ENCODE assay signal across 14 cellular contexts in the genomic region with DNA sequence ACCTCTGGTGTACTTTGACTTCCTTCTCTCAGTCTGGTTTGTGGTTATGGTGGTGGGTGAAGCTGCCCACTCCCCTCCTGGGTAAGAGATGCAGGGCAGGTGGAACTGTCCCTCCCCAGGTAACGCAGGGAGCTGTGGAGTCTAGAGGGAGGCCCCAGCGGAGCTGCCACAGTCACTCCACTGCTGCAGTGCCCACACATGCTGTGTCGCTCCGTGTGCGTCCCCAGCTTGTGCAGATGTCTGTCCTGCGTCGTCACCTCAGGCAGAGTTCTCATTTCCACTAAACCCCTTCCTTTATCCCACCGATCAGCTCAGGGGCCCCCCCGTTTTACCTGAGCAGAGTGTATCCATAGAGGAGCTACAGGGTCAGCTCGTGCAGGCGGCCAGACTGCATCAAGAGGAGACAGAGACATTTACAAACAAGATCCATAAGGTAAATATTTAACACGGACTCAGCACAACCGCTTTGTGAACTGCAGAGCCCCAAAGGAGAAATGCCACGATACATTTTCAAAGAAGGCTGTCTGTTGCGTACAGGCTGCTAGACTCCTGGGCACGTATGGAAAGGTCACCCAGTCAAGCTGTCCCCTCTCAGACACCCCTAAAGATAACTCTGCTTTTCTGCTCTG.
A peak's percentile ranks its signal among the peaks of the same experiment; 100 is the strongest.
DNase-seq lines count a peak whose midpoint lies in the region; ATAC-seq, FAIRE-seq and TF ChIP-seq lines count a peak whose summit lies in the region.
"Had no signal": no experiment of that assay in that cellular context is flagged by ENCODE, and none has a peak within 500 bp of the region (broad histone marks: within the 10 kb centered on the region; RNA-seq: fewer than 3 reads in every experiment).

No MANE protein-coding gene starts in this region.

- no peaks in the 10 kb centered on the region for H3K27me3 Mint-ChIP-seq in WTC11 (ENCODE audit: low read depth)
- H3K27me3 Mint-ChIP-seq in neural progenitor cell (ENCODE audit: insufficient read depth, low read depth) = no peaks in the 10 kb centered on the region
- H3K27me3 Mint-ChIP-seq in CD4-positive, alpha-beta T cell = peaks cover 9% of the 10 kb centered on the region

- peak; percentile 88 for ATAC-seq in HepG2
- ATAC-seq in right lobe of liver = no peak
- ATAC-seq in WTC11 = no peak
- no peak for ATAC-seq in CD4-positive, alpha-beta T cell (ENCODE audit: poor library complexity)

- H3K36me3 Mint-ChIP-seq in WTC11 = peaks cover 30% of the 10 kb centered on the region
- no peaks in the 10 kb centered on the region for H3K36me3 Mint-ChIP-seq in neural progenitor cell
- H3K36me3 Mint-ChIP-seq in CD4-positive, alpha-beta T cell (ENCODE audit: low read depth) = no peaks in the 10 kb centered on the region
- H3K36me3 Mint-ChIP-seq: CD4-positive, alpha-beta memory T cell had no signal

- intact Hi-C loops in HepG2 (cut with micrococcal nuclease; ENCODE audit: unreplicated experiment) (loop anchor here (10.0 kb wide), 1 partner anchor 88 kb away; a partner anchor contains a TSS), right lobe of liver (cut with DNase I) (no loop called here)
- intact Hi-C loops in CD4-positive, alpha-beta T cell (cut with DNase I, micrococcal nuclease) = no loop called here

- peaks cover 7% of the 10 kb centered on the region for H3F3A ChIP-seq in neural progenitor cell (ENCODE audit: low read depth)

- FAIRE-seq in HepG2 (lab: Jason Lieb, UNC) = peak; percentile 79

- no peak for TF ChIP-seq RAD21 in HepG2 (CRISPR knock-in tag; IDR thresholded peaks at IDR 0.05)

- POLR2A ChIA-PET in HepG2 (lab: Yijun Ruan, JAX) (no interaction called here), WTC11 (lab: Charles Lee) (no interaction called here)
- POLR2A ChIA-PET in CD4-positive, alpha-beta T cell (lab: Charles Lee) = no interaction called here

- BruUV-seq in HepG2 (replicated peaks; lab: Mats Ljungman, UMichigan) = no TSS peak

- peak overlapping the region; percentile 85 for H3K4me2 ChIP-seq in HepG2 (ENCODE audit: low read depth, low read length)
- peak overlapping the region; percentile 45 for H3K4me2 ChIP-seq in neural progenitor cell
- no peak overlapping the region for H3K4me2 ChIP-seq in osteoblast (ENCODE audit: insufficient read depth, low read length)

- peak overlapping the region; percentile 46 to 58 (median 48) for H3K4me3 ChIP-seq in HepG2 (replicated peaks in 1 of 3; ENCODE audit: insufficient read depth in 1 of 3, low read depth in 2 of 3, low read length in 3 of 3)
- no peak overlapping the region for H3K4me3 ChIP-seq in right lobe of liver
- H3K4me3 ChIP-seq in neural progenitor cell = no peak overlapping the region
- no peak overlapping the region for H3K4me3 ChIP-seq in osteoblast (ENCODE audit: insufficient read depth, low read length)

- 0 out of 4 replicates have a peak, but pooled peaks of 1 of the 2 experiments have one; percentile 24 for TF ChIP-seq POLR2A in HepG2 (IDR thresholded peaks at IDR 0.05; ENCODE audit: insufficient read depth in 1 of 2, low read depth in 2 of 2, low read length in 2 of 2)
- no peak for TF ChIP-seq POLR2A in right lobe of liver (IDR thresholded peaks at IDR 0.05)

- CTCF ChIA-PET in HepG2 (lab: Yijun Ruan, JAX; ENCODE audit: low intra/inter-chr PET ratio, low total read pairs) (no interaction called here), WTC11 (lab: Charles Lee) (interaction anchor here (1.4 to 1.6 kb wide), 2 partner anchors 86 to 96 kb away, joined by 3 to 5 read pairs; no protein-coding TSS in a partner anchor)
- CTCF ChIA-PET in CD4-positive, alpha-beta T cell (lab: Charles Lee) = no interaction called here

- in situ Hi-C loops in HepG2 (cut with HindIII; ENCODE audit: extremely low pct_ligation_motif_present, low pct_unique_long_range_greater_than_20kb) = loop anchor here (5.0 kb wide), 1 partner anchor 86 kb away; a partner anchor contains a TSS

- H3K27ac ChIP-seq in HepG2 (ENCODE audit: extremely low read length, insufficient read depth, low read length) (no peak overlapping the region), right lobe of liver (no peak overlapping the region), neural progenitor cell (peak overlapping the region; percentile 32), osteoblast (ENCODE audit: low read depth, low read length) (no peak overlapping the region)
- H3K27ac ChIP-seq in CD4-positive, alpha-beta T cell (ENCODE audit: low read depth, low read length) = no peak overlapping the region

- H3K79me2 ChIP-seq in HepG2 (ENCODE audit: insufficient read depth, low read length) (no peaks in the 10 kb centered on the region), neural progenitor cell (ENCODE audit: low read depth) (no peaks in the 10 kb centered on the region), osteoblast (ENCODE audit: insufficient read depth, low read length) (no peaks in the 10 kb centered on the region)

- H3K27me3 ChIP-seq in HepG2 (ENCODE audit: control insufficient read depth in 1 of 2, insufficient read depth in 2 of 2, low read length in 2 of 2) = no peaks in the 10 kb centered on the region
- no peaks in the 10 kb centered on the region for H3K27me3 ChIP-seq in right lobe of liver
- no peaks in the 10 kb centered on the region for H3K27me3 ChIP-seq in neural progenitor cell
- H3K27me3 ChIP-seq in CD4-positive, alpha-beta T cell (ENCODE audit: control insufficient read depth, insufficient read depth, low read length) = no peaks in the 10 kb centered on the region
- no peaks in the 10 kb centered on the region for H3K27me3 ChIP-seq in osteoblast (ENCODE audit: insufficient read depth, low read length)

- H2AFZ ChIP-seq in HepG2 (ENCODE audit: low read length) (no peak overlapping the region), neural progenitor cell (replicated peaks) (no peak overlapping the region), osteoblast (ENCODE audit: low read length) (no peak overlapping the region)

- peak; percentile 69 for DNase-seq in HepG2 (ENCODE audit: low spot score)
- no peak for DNase-seq in right lobe of liver
- DNase-seq in WTC11 (ENCODE audit: low spot score) = no peak
- no peak for DNase-seq in neural progenitor cell (ENCODE audit: low spot score)
- DNase-seq in CD4-positive, alpha-beta T cell = no peak
- DNase-seq in DMS 273 treated with DMSO at 0.1 percent for 48 hours (lab: John Stamatoyannopoulos, UW) = no peak
- no peak for DNase-seq in osteoblast (ENCODE audit: insufficient read length, low spot score, missing footprints)
- DNase-seq in HCEC 1CT = no peak
- DNase-seq: CD4-positive, alpha-beta memory T cell; Kasumi-1; NCI-H1105 treated with DMSO at 0.1 percent for 48 hours; NCI-H2029; NCI-H510A; SHP77 treated with DMSO at 0.1 percent for 48 hours had no signal

- no peak for TF ChIP-seq CTCF in HepG2 (CRISPR knock-in tag; IDR thresholded peaks at IDR 0.05)
- no peak for TF ChIP-seq CTCF in right lobe of liver (IDR thresholded peaks at IDR 0.05)
- TF ChIP-seq CTCF in WTC11 (IDR thresholded peaks at IDR 0.05) = no peak
- no peak for TF ChIP-seq CTCF in neural progenitor cell (IDR thresholded peaks at IDR 0.05)
- no peak for TF ChIP-seq CTCF in CD4-positive, alpha-beta T cell (IDR thresholded peaks at IDR 0.05)
- TF ChIP-seq CTCF in osteoblast (IDR thresholded peaks at IDR 0.05; ENCODE audit: extremely low read depth, low read depth, low read length) = no peak

- H3K9me3 Mint-ChIP-seq in WTC11 (no peaks in the 10 kb centered on the region), neural progenitor cell (no peaks in the 10 kb centered on the region)
- no peaks in the 10 kb centered on the region for H3K9me3 Mint-ChIP-seq in CD4-positive, alpha-beta T cell
- H3K9me3 Mint-ChIP-seq: CD4-positive, alpha-beta memory T cell had no signal

- H4K20me1 ChIP-seq in HepG2 (ENCODE audit: insufficient read depth, low read length) = no peaks in the 10 kb centered on the region
- H4K20me1 ChIP-seq in neural progenitor cell (ENCODE audit: low read depth) = no peaks in the 10 kb centered on the region
- H4K20me1 ChIP-seq in osteoblast (ENCODE audit: insufficient read depth, low read length) = no peaks in the 10 kb centered on the region

- H3K4me1 ChIP-seq in HepG2 (ENCODE audit: insufficient read depth, low read length) (peaks cover 67% of the 10 kb centered on the region), right lobe of liver (no peaks in the 10 kb centered on the region), neural progenitor cell (peaks cover 31% of the 10 kb centered on the region), osteoblast (ENCODE audit: insufficient read depth, low read length) (peaks cover 31% of the 10 kb centered on the region)

- H3K9ac ChIP-seq in HepG2 (ENCODE audit: insufficient read depth, low read depth, low read length) (peak overlapping the region; percentile 13), neural progenitor cell (no peak overlapping the region)

- TF ChIP-seq EP300 in HepG2 (IDR thresholded peaks at IDR 0.05; ENCODE audit: low read depth in 2 of 2, low read length in 2 of 2) = 0 out of 4 replicates have a peak, but pooled peaks of 1 of the 2 experiments have one; percentile 18
- no peak for TF ChIP-seq EP300 in HepG2 (CRISPR knock-in tag; IDR thresholded peaks at IDR 0.05; ENCODE audit: borderline replicate concordance)

- H3K36me3 ChIP-seq in HepG2 (replicated peaks in 1 of 2; ENCODE audit: control insufficient read depth in 1 of 2, insufficient read depth in 2 of 2, low read length in 2 of 2) = 0 out of 5 replicates have a peak, but pooled peaks cover 0 to 1% of the 10 kb centered on the region in 2 experiments
- H3K36me3 ChIP-seq in right lobe of liver = no peaks in the 10 kb centered on the region
- H3K36me3 ChIP-seq in neural progenitor cell = no peaks in the 10 kb centered on the region
- H3K36me3 ChIP-seq in osteoblast (ENCODE audit: insufficient read depth, low read length) = peaks cover 36% of the 10 kb centered on the region

- H3K9me3 ChIP-seq in HepG2 (ENCODE audit: low read length) (no peaks in the 10 kb centered on the region), right lobe of liver (no peaks in the 10 kb centered on the region), neural progenitor cell (ENCODE audit: low read depth) (no peaks in the 10 kb centered on the region), osteoblast (ENCODE audit: low read depth, low read length) (no peaks in the 10 kb centered on the region)
- H3K9me3 ChIP-seq in CD4-positive, alpha-beta T cell (ENCODE audit: control insufficient read depth, low read length) = no peaks in the 10 kb centered on the region

- WGBS in HepG2 (ENCODE audit: low lambda C conversion rate) = 9% methylated on average over 14 of the region's 16 CpGs
- WGBS in right lobe of liver (ENCODE audit: insufficient coverage, low coverage, low lambda C conversion rate, missing lambda C conversion rate) = 55% methylated on average over 7 of the region's 16 CpGs

- H3K4me1 Mint-ChIP-seq in WTC11 (peaks cover 87% of the 10 kb centered on the region), neural progenitor cell (peaks cover 65% of the 10 kb centered on the region)
- H3K4me1 Mint-ChIP-seq in CD4-positive, alpha-beta T cell (ENCODE audit: low read depth) = peaks cover 13% of the 10 kb centered on the region

- peak overlapping the region; percentile 91 for H3K27ac Mint-ChIP-seq in WTC11
- H3K27ac Mint-ChIP-seq in neural progenitor cell = peak overlapping the region; percentile 31
- H3K27ac Mint-ChIP-seq in CD4-positive, alpha-beta T cell = no peak overlapping the region

- no peak overlapping the region for H3K4me3 Mint-ChIP-seq in WTC11
- no peak overlapping the region for H3K4me3 Mint-ChIP-seq in neural progenitor cell
- H3K4me3 Mint-ChIP-seq in CD4-positive, alpha-beta T cell = no peak overlapping the region
- H3K4me3 Mint-ChIP-seq: CD4-positive, alpha-beta memory T cell had no signal

TF ChIP-seq in WTC11, 78 proteins besides CTCF, POLR2A, EP300 and RAD21 (continues in another document):
- no peak for TF ChIP-seq GTF2I (CRISPR knock-in tag; conservative IDR thresholded peaks at IDR 0.05)

Comparison
In these comparisons a context has a peak if more than half of its experiments do, and no peak if none do; other contexts are left out.
1. H3K4me3 ChIP-seq: peak in HepG2 (3 of 3); none in right lobe of liver (0 of 3), neural progenitor cell (single experiment) and osteoblast (single experiment).